Comparison of ENCODE assay signal across 40 cellular contexts in the genomic region with DNA sequence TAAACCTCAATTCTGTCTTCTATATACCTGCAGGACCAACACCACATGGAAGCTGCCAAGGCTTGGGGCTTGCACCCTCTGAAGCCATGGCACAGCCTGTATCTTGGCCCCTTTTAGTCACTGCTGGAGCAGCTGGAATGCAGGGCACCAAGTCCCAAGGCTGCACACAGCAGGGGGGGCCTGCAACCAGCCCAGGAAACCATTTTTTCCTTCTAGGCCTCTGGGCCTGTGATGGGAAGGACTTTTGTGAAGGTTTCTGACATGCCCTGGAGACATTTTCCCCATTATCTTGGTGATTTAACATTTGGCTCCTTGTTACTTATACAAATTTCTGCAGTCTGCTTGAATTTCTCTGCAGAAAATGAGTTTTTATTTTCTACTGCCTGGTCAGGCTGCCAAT.
"Had no signal": no experiment of that assay in that cellular context is flagged by ENCODE, and none has a peak within 500 bp of the region (broad histone marks: within the 10 kb centered on the region; RNA-seq: fewer than 3 reads in every experiment).

No MANE protein-coding gene starts in this region.

- H3K4me1 Mint-ChIP-seq: brain; central memory CD8-positive, alpha-beta T cell had no signal

- H3K27ac ChIP-seq: adrenal gland, ascending aorta, body of pancreas, brain microvascular endothelial cell, breast epithelium, cardiac muscle cell had no signal

- H3K4me3 Mint-ChIP-seq: activated naive CD4-positive, alpha-beta T cell treated with anti-CD3 and anti-CD28 coated beads for 36 hours; activated naive CD4-positive, alpha-beta T cell treated with anti-CD3 and anti-CD28 coated beads, Interleukin-2, amount 10 ng/mL, durations not matched to agents 7 days and 5 days; activated naive CD4-positive, alpha-beta T cell treated with anti-CD3 and anti-CD28 coated beads, Interleukin-2, amount 50 U/mL, for 24 hours; activated naive CD8-positive, alpha-beta T cell; activated naive CD8-positive, alpha-beta T cell treated with anti-CD3 and anti-CD28 coated beads for 36 hours; activated naive CD8-positive, alpha-beta T cell treated with anti-CD3 and anti-CD28 coated beads, Interleukin-2, amount 10 ng/mL, durations not matched to agents 7 days and 5 days; activated naive CD8-positive, alpha-beta T cell treated with anti-CD3 and anti-CD28 coated beads, Interleukin-2, amount 50 U/mL, for 24 hours; activated T-cell treated with anti-CD3 and anti-CD28 coated beads, Interleukin-2, amount 50 U/mL, for 24 hours; activated T-cell treated with anti-CD3 and anti-CD28 coated beads, Interleukin-2, amount 50 U/mL, for 4 hours; activated T-cell treated with anti-CD3 and anti-CD28 coated beads, Interleukin-2, amount 50 U/mL, for 72 hours; activated T-helper 1 cell treated with anti-CD3 and anti-CD28 coated beads, Interleukin-12 subunit alpha, Interleukin-12 subunit beta, Interleukin-2, Interleukin-4 antibody, amounts not matched to agents 30 ng/mL and 10 ng/mL and 1 ng/mL, durations not matched to agents 14 hours and 24 hours and 36 hours; activated T-helper 17 cell treated with anti-CD3 and anti-CD28 coated beads, Interleukin-2, amount 50 U/mL, for 72 hours; brain; central memory CD8-positive, alpha-beta T cell had no signal

- H3K27me3 Mint-ChIP-seq: activated naive CD4-positive, alpha-beta T cell treated with anti-CD3 and anti-CD28 coated beads, Interleukin-2, amount 50 U/mL, for 24 hours; activated naive CD8-positive, alpha-beta T cell; activated naive CD8-positive, alpha-beta T cell treated with anti-CD3 and anti-CD28 coated beads for 36 hours; activated naive CD8-positive, alpha-beta T cell treated with anti-CD3 and anti-CD28 coated beads, Interleukin-2, amount 50 U/mL, for 24 hours; activated T-cell treated with anti-CD3 and anti-CD28 coated beads, Interleukin-2, amount 50 U/mL, for 24 hours had no signal

- H3K36me3 Mint-ChIP-seq: brain had no signal

- H3K4me3 ChIP-seq: adrenal gland, ascending aorta, body of pancreas, breast epithelium, cardiac muscle cell had no signal

- DNase-seq: activated effector memory CD4-positive, alpha-beta T cell treated with anti-CD3 and anti-CD28 coated beads, Interleukin-2, amount 50 U/mL, for 16 hours; activated effector memory CD4-positive, alpha-beta T cell treated with Interleukin-2 at 50 U/mL for 16 hours; activated gamma-delta T cell; activated gamma-delta T cell treated with Interleukin-2 at 50 U/mL for 16 hours; activated naive CD4-positive, alpha-beta T cell; activated naive CD4-positive, alpha-beta T cell treated with anti-CD3 and anti-CD28 coated beads for 36 hours; activated naive CD4-positive, alpha-beta T cell treated with anti-CD3 and anti-CD28 coated beads, Interleukin-2, amount 10 ng/mL, durations not matched to agents 7 days and 5 days; activated naive CD4-positive, alpha-beta T cell treated with anti-CD3 and anti-CD28 coated beads, Interleukin-2, amount 50 U/mL, for 16 hours; activated naive CD4-positive, alpha-beta T cell treated with Interleukin-2 at 50 U/mL for 16 hours; activated naive CD8-positive, alpha-beta T cell treated with anti-CD3 and anti-CD28 coated beads for 36 hours; activated naive CD8-positive, alpha-beta T cell treated with anti-CD3 and anti-CD28 coated beads, Interleukin-2, amount 10 ng/mL, durations not matched to agents 7 days and 5 days; activated naive CD8-positive, alpha-beta T cell treated with anti-CD3 and anti-CD28 coated beads, Interleukin-2, amount 50 U/mL, for 24 hours; activated T-cell treated with anti-CD3 and anti-CD28 coated beads, Interleukin-2, amount 50 U/mL, for 1 hour; activated T-cell treated with anti-CD3 and anti-CD28 coated beads, Interleukin-2, amount 50 U/mL, for 24 hours; activated T-cell treated with anti-CD3 and anti-CD28 coated beads, Interleukin-2, amount 50 U/mL, for 4 hours; activated T-cell treated with anti-CD3 and anti-CD28 coated beads, Interleukin-2, amount 50 U/mL, for 48 hours; activated T-cell treated with anti-CD3 and anti-CD28 coated beads, Interleukin-2, amount 50 U/mL, for 72 hours; adrenal gland; amniotic stem cell; amygdala; anterior cingulate cortex; aorta; body of pancreas; brain microvascular endothelial cell; caudate nucleus; central memory CD4-positive, alpha-beta T cell; cerebellar nuclear complex had no signal

- FAIRE-seq: astrocyte, bronchial epithelial cell had no signal

- H3K9me3 ChIP-seq: adrenal gland, body of pancreas had no signal

- H3K36me3 ChIP-seq: adrenal gland, ascending aorta, brain microvascular endothelial cell, breast epithelium, cardiac muscle cell had no signal

- H3K4me1 ChIP-seq: adrenal gland, ascending aorta, body of pancreas, breast epithelium had no signal

- H3K27ac Mint-ChIP-seq: activated naive CD4-positive, alpha-beta T cell treated with anti-CD3 and anti-CD28 coated beads for 36 hours; activated naive CD4-positive, alpha-beta T cell treated with anti-CD3 and anti-CD28 coated beads, Interleukin-2, amount 10 ng/mL, durations not matched to agents 7 days and 5 days; activated naive CD4-positive, alpha-beta T cell treated with anti-CD3 and anti-CD28 coated beads, Interleukin-2, amount 50 U/mL, for 24 hours; activated naive CD4-positive, alpha-beta T cell treated with anti-CD3 and anti-CD28 coated beads, Interleukin-2, amount 50 U/mL, for 72 hours; activated naive CD8-positive, alpha-beta T cell; activated naive CD8-positive, alpha-beta T cell treated with anti-CD3 and anti-CD28 coated beads for 36 hours; activated naive CD8-positive, alpha-beta T cell treated with anti-CD3 and anti-CD28 coated beads, Interleukin-2, amount 10 ng/mL, durations not matched to agents 7 days and 5 days; activated naive CD8-positive, alpha-beta T cell treated with anti-CD3 and anti-CD28 coated beads, Interleukin-2, amount 50 U/mL, for 24 hours; activated T-cell treated with anti-CD3 and anti-CD28 coated beads, Interleukin-2, amount 50 U/mL, for 24 hours; activated T-cell treated with anti-CD3 and anti-CD28 coated beads, Interleukin-2, amount 50 U/mL, for 72 hours; activated T-helper 1 cell treated with anti-CD3 and anti-CD28 coated beads, Interleukin-12 subunit alpha, Interleukin-12 subunit beta, Interleukin-2, Interleukin-4 antibody, amounts not matched to agents 30 ng/mL and 10 ng/mL and 1 ng/mL, durations not matched to agents 14 hours and 24 hours and 36 hours; activated T-helper 17 cell treated with anti-CD3 and anti-CD28 coated beads, Interleukin-2, amount 50 U/mL, for 72 hours; activated T-helper 2 cell treated with anti-CD3 and anti-CD28 coated beads, Interferon-gamma antibody, Interleukin-2, Interleukin-4, amounts not matched to agents 10 μg/mL and 5 μg/mL and 100 μg/mL, durations not matched to agents 14 hours and 24 hours and 36 hours; brain had no signal

- ATAC-seq: activated naive CD4-positive, alpha-beta T cell treated with anti-CD3 and anti-CD28 coated beads, Interleukin-2, amount 50 U/mL, for 72 hours; activated naive CD8-positive, alpha-beta T cell treated with anti-CD3 and anti-CD28 coated beads, Interleukin-2, amount 50 U/mL, for 24 hours; activated T-cell treated with anti-CD3 and anti-CD28 coated beads, Interleukin-2, amount 50 U/mL, for 4 hours; activated T-cell treated with anti-CD3 and anti-CD28 coated beads, Interleukin-2, amount 50 U/mL, for 72 hours; activated T-helper 17 cell treated with anti-CD3 and anti-CD28 coated beads, Interleukin-2, amount 50 U/mL, for 72 hours; body of pancreas had no signal
